Comparison of ENCODE assay signal across 8 cellular contexts in the genomic region with DNA sequence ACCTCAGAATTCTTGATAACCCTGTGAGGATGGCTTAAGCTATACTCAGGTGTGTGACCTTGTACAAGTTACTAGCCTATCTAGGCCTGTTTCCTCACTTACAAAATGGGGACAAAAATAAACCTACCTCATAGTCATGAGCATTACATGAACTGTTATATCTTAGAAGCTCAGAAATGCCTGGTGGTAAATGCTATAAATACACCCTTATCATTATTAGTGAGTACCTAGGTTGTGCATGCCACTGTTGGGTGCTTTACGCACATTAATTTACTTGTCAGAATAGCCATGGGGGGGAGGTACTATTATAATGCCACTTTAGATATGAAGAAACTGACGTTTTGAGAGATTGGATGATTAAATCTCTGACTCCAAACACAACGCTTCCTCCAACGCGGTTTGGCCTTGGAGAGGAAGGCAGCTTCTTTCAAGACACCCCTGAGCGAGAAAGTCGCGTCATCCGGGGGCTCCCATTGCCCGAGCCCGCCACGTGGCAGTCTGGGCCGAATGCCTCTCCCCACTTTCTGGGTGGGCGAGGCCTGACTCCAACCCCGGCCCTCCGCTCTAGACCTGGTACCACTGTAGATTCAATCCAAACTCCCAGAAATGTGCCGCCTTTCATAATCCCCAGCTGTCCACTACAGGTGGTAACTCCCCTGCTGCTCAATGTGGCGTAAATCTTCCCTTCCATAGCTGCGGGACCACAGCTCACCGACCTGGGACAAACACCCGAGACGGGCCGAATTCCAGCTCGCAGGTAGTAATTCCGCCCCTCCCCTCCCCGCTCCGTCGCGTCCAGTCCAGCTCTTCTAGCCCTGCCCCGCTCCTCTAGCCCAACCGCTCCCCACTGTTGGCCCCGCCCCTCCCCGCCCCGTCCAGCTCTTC. TPM values are rescaled to one million over a fixed set of nuclear protein-coding genes. Genes with fewer than 3 reads are reported as not detected.
A peak's percentile ranks its signal among the peaks of the same experiment; 100 is the strongest.
DNase-seq lines count a peak whose midpoint lies in the region; ATAC-seq and FAIRE-seq lines count a peak whose summit lies in the region.

No MANE protein-coding gene starts in this region.

- intact Hi-C loops in posterior vena cava (cut with DNase I), result no loop called here

- DNase-seq in AML-193 (lab: John Stamatoyannopoulos, UW), result peak; percentile 34 to 45
- DNase-seq in NOMO-1 (lab: John Stamatoyannopoulos, UW; ENCODE audit: unreplicated experiment in 2 of 2), result peak; percentile 65 to 98
- peak; percentile 28 for DNase-seq in activated gamma-delta T cell (lab: John Stamatoyannopoulos, UW)
- peak; percentile 41 for DNase-seq in germinal center (ENCODE audit: low spot score)
- DNase-seq in posterior vena cava (ENCODE audit: low spot score), result peak; percentile 87
- peak; percentile 44 for DNase-seq in urothelium cell line (ENCODE audit: low spot score)

- ATAC-seq in GM18858 (IDR thresholded peaks at IDR 0.05; ENCODE audit: unreplicated experiment) (peak; percentile 18), HG03060 (IDR thresholded peaks at IDR 0.05; ENCODE audit: low read depth, unreplicated experiment) (peak; percentile 22)

- FAIRE-seq in urothelium cell line (lab: Jason Lieb, UNC), result peak; percentile 48

RNA-seq across cellular contexts. Expression of a gene that starts 0.8 kb away (rescaled TPM):
- total RNA-seq in posterior vena cava, result under 1 TPM; 0.60 to 0.67 TPM

RNA-seq across cellular contexts. Expression of a gene that starts 43.7 kb away (rescaled TPM):
- total RNA-seq in posterior vena cava, result 1 to 10 TPM; 6.7 to 8.3 TPM

RNA-seq across cellular contexts. Expression of a gene that starts 48.6 kb away (rescaled TPM):
- 10 to 100 TPM; 37.8 to 49.7 TPM for total RNA-seq in posterior vena cava

RNA-seq across cellular contexts. Expression of a gene that starts 56.6 kb away (rescaled TPM):
- total RNA-seq in posterior vena cava, result 10 to 100 TPM; 40.7 to 45.3 TPM

RNA-seq across cellular contexts. Expression of a gene that starts 56.7 kb away (rescaled TPM):
- 100 to 1,000 TPM; 127 to 149 TPM for total RNA-seq in posterior vena cava

Comparison
In these comparisons a context has a peak if more than half of its experiments do, and no peak if none do; other contexts are left out.
1. Peak in every context shown above with its lines: DNase-seq and ATAC-seq.
2. DNase-seq: peak in every context shown above with its lines; median percentile 87 in posterior vena cava; 82 in NOMO-1; 44 in urothelium cell line; 41 in germinal center; 40 in AML-193; 28 in activated gamma-delta T cell.